27 cellular contexts compared by ENCODE assay signal in genomic region chr7:106306256-106306655, GRCh38.
"Had no signal": no experiment of that assay in that cellular context is flagged by ENCODE, and none has a peak within 500 bp of the region (broad histone marks: within the 10 kb centered on the region; RNA-seq: fewer than 3 reads in every experiment).

No MANE protein-coding gene starts in this region.

- ATAC-seq: stimulated activated memory B cell treated with anti-CD40 and anti-IgM and Interleukin-4, amounts not matched to agents 10 μg/mL and 1 μg/mL and 100 μg/mL, for 72 hours; stimulated activated naive B cell treated with anti-CD40 and anti-IgM and Interleukin-4, amounts not matched to agents 10 μg/mL and 1 μg/mL and 100 μg/mL, for 72 hours; stimulated activated naive CD8-positive, alpha-beta T cell treated with anti-CD3 and anti-CD28 coated beads, Interleukin-15, amount 100 ng/mL, for 72 hours; stimulated activated naive CD8-positive, alpha-beta T cell treated with anti-CD3 and anti-CD28 coated beads, Interleukin-15, Interleukin-2, amounts not matched to agents 100 U/mL and 50 U/mL, for 24 hours; upper lobe of right lung had no signal

- H3K9me3 ChIP-seq: suprapubic skin, testis, thyroid gland, tibial artery, transverse colon, upper lobe of left lung, upper lobe of right lung, vagina had no signal

- DNase-seq: stimulated activated CD4-positive, alpha-beta T cell treated with anti-CD3 and anti-CD28 coated beads, Interleukin-2, amount 100 ng/mL, for 48 hours; stimulated activated CD4-positive, alpha-beta T cell treated with anti-CD3 and anti-CD28 coated beads, Interleukin-4, amount 100 ng/mL, for 1 hour; stimulated activated CD4-positive, alpha-beta T cell treated with anti-CD3 and anti-CD28 coated beads, Interleukin-4, amount 100 ng/mL, for 24 hours; stimulated activated CD4-positive, alpha-beta T cell treated with anti-CD3 and anti-CD28 coated beads, Interleukin-4, amount 100 ng/mL, for 4 hours; stimulated activated CD8-positive, alpha-beta memory T cell treated with anti-CD3 and anti-CD28 coated beads, Interleukin-4, amount 100 ng/mL, for 48 hours; stimulated activated naive B cell treated with anti-CD40 and anti-IgM and Interleukin-4, amounts not matched to agents 10 μg/mL and 1 μg/mL and 100 μg/mL, for 72 hours; stimulated activated naive CD4-positive, alpha-beta T cell; stimulated activated naive CD4-positive, alpha-beta T cell treated with Interleukin-2 at 50 U/mL for 16 hours; stimulated activated naive CD8-positive, alpha-beta T cell treated with anti-CD3 and anti-CD28 coated beads, Interleukin-15, amount 100 ng/mL, for 72 hours; stimulated activated naive CD8-positive, alpha-beta T cell treated with anti-CD3 and anti-CD28 coated beads, Interleukin-15, Interleukin-2, amounts not matched to agents 100 U/mL and 50 U/mL, for 24 hours; stomach; substantia nigra; testis; thyroid gland; tibial artery; transverse colon; trophoblast cell; upper lobe of left lung; upper lobe of right lung; uterus had no signal

- H3K36me3 ChIP-seq: stomach, suprapubic skin, thoracic aorta, thyroid gland, tibial artery, tibial nerve, transverse colon, upper lobe of left lung, upper lobe of right lung, uterus, vagina had no signal

- H3K27ac Mint-ChIP-seq: stimulated activated memory B cell treated with anti-CD40 and anti-IgM and Interleukin-4, amounts not matched to agents 10 μg/mL and 1 μg/mL and 100 μg/mL, for 72 hours; stimulated activated naive B cell treated with anti-CD40 and anti-IgM and Interleukin-4, amounts not matched to agents 10 μg/mL and 1 μg/mL and 100 μg/mL, for 72 hours; stimulated activated naive CD8-positive, alpha-beta T cell treated with anti-CD3 and anti-CD28 coated beads, Interleukin-15, amount 100 ng/mL, for 72 hours; stimulated activated naive CD8-positive, alpha-beta T cell treated with anti-CD3 and anti-CD28 coated beads, Interleukin-15, Interleukin-2, amounts not matched to agents 100 ng/mL and 50 ng/mL, for 24 hours; type B pancreatic cell had no signal

- H3K4me1 Mint-ChIP-seq: stimulated activated memory B cell treated with anti-CD40 and anti-IgM and Interleukin-4, amounts not matched to agents 10 μg/mL and 1 μg/mL and 100 μg/mL, for 72 hours; stimulated activated naive B cell treated with anti-CD40 and anti-IgM and Interleukin-4, amounts not matched to agents 10 μg/mL and 1 μg/mL and 100 μg/mL, for 72 hours had no signal

- H3K4me1 ChIP-seq: stomach, suprapubic skin, testis, thyroid gland, tibial artery, tibial nerve, transverse colon, upper lobe of left lung, upper lobe of right lung, uterus, vagina had no signal

- H3K4me3 Mint-ChIP-seq: stimulated activated memory B cell treated with anti-CD40 and anti-IgM and Interleukin-4, amounts not matched to agents 10 μg/mL and 1 μg/mL and 100 μg/mL, for 72 hours; stimulated activated naive B cell treated with anti-CD40 and anti-IgM and Interleukin-4, amounts not matched to agents 10 μg/mL and 1 μg/mL and 100 μg/mL, for 72 hours; stimulated activated naive CD8-positive, alpha-beta T cell treated with anti-CD3 and anti-CD28 coated beads, Interleukin-15, amount 100 ng/mL, for 72 hours; stimulated activated naive CD8-positive, alpha-beta T cell treated with anti-CD3 and anti-CD28 coated beads, Interleukin-15, Interleukin-2, amounts not matched to agents 100 ng/mL and 50 ng/mL, for 24 hours; type B pancreatic cell had no signal

- H3K4me3 ChIP-seq: stomach, suprapubic skin, testis, thoracic aorta, thyroid gland, tibial artery, tibial nerve, transverse colon, upper lobe of left lung, upper lobe of right lung, uterus, vagina had no signal

- H3K27ac ChIP-seq: stomach, suprapubic skin, testis, thoracic aorta, thyroid gland, tibial artery, tibial nerve, transverse colon, upper lobe of left lung, upper lobe of right lung, uterus, vagina had no signal

- H3K27me3 ChIP-seq: suprapubic skin, testis, thyroid gland, tibial artery, tibial nerve, transverse colon, upper lobe of left lung, upper lobe of right lung, uterus, vagina had no signal
